In the genomic region with DNA sequence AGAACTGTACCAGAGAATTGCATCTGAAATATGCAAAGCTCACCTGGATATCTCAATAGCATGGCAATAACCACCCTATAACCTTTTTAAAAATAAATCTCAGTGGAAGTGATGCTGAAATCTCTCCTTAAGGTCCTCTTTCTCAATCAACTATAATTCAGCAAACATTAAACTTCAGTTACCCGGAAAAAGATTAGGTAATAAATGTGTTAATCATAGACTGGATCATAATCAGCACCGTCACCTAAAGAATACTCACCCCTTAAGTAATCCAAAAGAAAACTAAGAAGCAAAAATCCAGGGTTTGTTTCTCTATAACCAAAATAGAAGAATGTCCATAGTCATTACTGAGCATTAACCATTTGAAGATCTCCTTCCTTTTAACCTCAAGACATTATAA, we compare ENCODE assay signal across 20 cellular contexts. TPM values are rescaled to one million over a fixed set of nuclear protein-coding genes. Genes with fewer than 3 reads are reported as not detected.
DNase-seq lines count a peak whose midpoint lies in the region; TF ChIP-seq lines count a peak whose summit lies in the region.
"Had no signal": no experiment of that assay in that cellular context is flagged by ENCODE, and none has a peak within 500 bp of the region (broad histone marks: within the 10 kb centered on the region; RNA-seq: fewer than 3 reads in every experiment).

No MANE protein-coding gene starts in this region.

- H3K4me1 Mint-ChIP-seq in activated CD4-positive, alpha-beta memory T cell treated with anti-CD3 and anti-CD28 coated beads, Interleukin-2, amount 10 ng/mL, durations not matched to agents 7 days and 5 days: peaks cover 37% of the 10 kb centered on the region
- peaks cover 28% of the 10 kb centered on the region for H3K4me1 Mint-ChIP-seq in activated CD4-positive, alpha-beta memory T cell treated with anti-CD3 and anti-CD28 coated beads for 36 hours (ENCODE audit: low read depth)
- peaks cover 14 to 17% of the 10 kb centered on the region in 2 experiments for H3K4me1 Mint-ChIP-seq in H9

- H3K27me3 ChIP-seq in adipocyte (replicated peaks; ENCODE audit: control insufficient read depth, insufficient read depth, low read length): no peaks in the 10 kb centered on the region
- no peaks in the 10 kb centered on the region for H3K27me3 ChIP-seq in hepatocyte
- no peaks in the 10 kb centered on the region for H3K27me3 ChIP-seq in subcutaneous abdominal adipose tissue (ENCODE audit: control insufficient read depth in 5 of 5, insufficient read depth in 4 of 5, low read length in 5 of 5)
- H3K27me3 ChIP-seq in H9 (ENCODE audit: insufficient read depth, low read length): no peaks in the 10 kb centered on the region
- H3K27me3 ChIP-seq: left lung, right atrium auricular region had no signal

- H3K9me3 Mint-ChIP-seq in activated CD4-positive, alpha-beta memory T cell treated with anti-CD3 and anti-CD28 coated beads, Interleukin-2, amount 10 ng/mL, durations not matched to agents 7 days and 5 days: no peaks in the 10 kb centered on the region
- H3K9me3 Mint-ChIP-seq in activated CD4-positive, alpha-beta memory T cell treated with anti-CD3 and anti-CD28 coated beads for 36 hours: no peaks in the 10 kb centered on the region
- H3K9me3 Mint-ChIP-seq in H9: no peaks in the 10 kb centered on the region
- H3K9me3 Mint-ChIP-seq: activated T-helper 1 cell treated with anti-CD3 and anti-CD28 coated beads, Interleukin-12 subunit alpha, Interleukin-12 subunit beta, Interleukin-2, Interleukin-4 antibody, amounts not matched to agents 30 ng/mL and 10 ng/mL and 1 ng/mL, durations not matched to agents 14 hours and 24 hours and 36 hours; stimulated activated memory B cell treated with anti-CD40 and anti-IgM and Interleukin-4, amounts not matched to agents 10 μg/mL and 1 μg/mL and 100 μg/mL, for 72 hours had no signal

- no peak overlapping the region for H3T11ph ChIP-seq in H9 (ENCODE audit: low read length)

- 78% methylated on average over 2 of the region's 2 CpGs for WGBS in hepatocyte (ENCODE audit: low lambda C conversion rate, missing lambda C conversion rate)
- WGBS in H9 (ENCODE audit: extremely low coverage, insufficient read length, low lambda C conversion rate): no CpG with 5 or more reads among the region's 2 CpGs

- no peak overlapping the region for H2AFZ ChIP-seq in hepatocyte
- no peak overlapping the region for H2AFZ ChIP-seq in H9 (ENCODE audit: low read length)

- H2AK5ac ChIP-seq in H9 (ENCODE audit: insufficient read length, low read length): no peak overlapping the region

- H4K5ac ChIP-seq in H9 (ENCODE audit: insufficient read length, low read depth, low read length): no peak overlapping the region

- H3K36me3 Mint-ChIP-seq in activated CD4-positive, alpha-beta memory T cell treated with anti-CD3 and anti-CD28 coated beads, Interleukin-2, amount 10 ng/mL, durations not matched to agents 7 days and 5 days (ENCODE audit: low read depth): no peaks in the 10 kb centered on the region
- H3K36me3 Mint-ChIP-seq in activated CD4-positive, alpha-beta memory T cell treated with anti-CD3 and anti-CD28 coated beads for 36 hours: no peaks in the 10 kb centered on the region
- no peaks in the 10 kb centered on the region for H3K36me3 Mint-ChIP-seq in H9 (ENCODE audit: insufficient read depth in 1 of 3, low read depth in 3 of 3)
- H3K36me3 Mint-ChIP-seq: stimulated activated memory B cell treated with anti-CD40 and anti-IgM and Interleukin-4, amounts not matched to agents 10 μg/mL and 1 μg/mL and 100 μg/mL, for 72 hours had no signal

- TF ChIP-seq CTCF in hepatocyte (IDR thresholded peaks at IDR 0.05; ENCODE audit: poor library complexity) (no peak), H9 (conservative IDR thresholded peaks at IDR 0.05) (no peak)

- intact Hi-C loops in activated CD4-positive, alpha-beta memory T cell treated with anti-CD3 and anti-CD28 coated beads for 36 hours (cut with micrococcal nuclease): no loop called here

- H3K27ac ChIP-seq in hepatocyte (peak overlapping the region; percentile 12), subcutaneous abdominal adipose tissue (ENCODE audit: low read depth, low read length) (peak overlapping the region; percentile 70), H9 (ENCODE audit: insufficient read length, low read depth, low read length) (no peak overlapping the region)
- H3K27ac ChIP-seq: C4-2B had no signal

- H4K91ac ChIP-seq in H9 (ENCODE audit: insufficient read length, low read depth, low read length): no peak overlapping the region

- H2BK12ac ChIP-seq in H9 (ENCODE audit: insufficient read length, low read depth, low read length): no peak overlapping the region

- H2BK15ac ChIP-seq in H9 (ENCODE audit: low read depth, low read length): no peak overlapping the region

- no peaks in the 10 kb centered on the region for H3K36me3 ChIP-seq in adipocyte (ENCODE audit: control insufficient read depth, insufficient read depth, low read length, severe bottlenecking)
- no peaks in the 10 kb centered on the region for H3K36me3 ChIP-seq in hepatocyte (replicated peaks; ENCODE audit: insufficient read depth, low read depth)
- no peaks in the 10 kb centered on the region for H3K36me3 ChIP-seq in subcutaneous abdominal adipose tissue (ENCODE audit: control insufficient read depth in 5 of 5, insufficient read depth in 5 of 5, low read length in 5 of 5)
- H3K36me3 ChIP-seq: left lung, right atrium auricular region had no signal

- H3K79me2 ChIP-seq in hepatocyte: no peaks in the 10 kb centered on the region
- H3K79me2 ChIP-seq in H9 (ENCODE audit: insufficient read depth, low read length): no peaks in the 10 kb centered on the region

- H3K14ac ChIP-seq in H9 (ENCODE audit: insufficient read depth, low read length): no peak overlapping the region

- no peak overlapping the region for H2BK20ac ChIP-seq in H9 (ENCODE audit: low read depth, low read length, poor library complexity, severe bottlenecking)

- no peak overlapping the region for H3K4ac ChIP-seq in H9 (ENCODE audit: low read depth, low read length)

- no peak overlapping the region for H3K4me3 Mint-ChIP-seq in activated CD4-positive, alpha-beta memory T cell treated with anti-CD3 and anti-CD28 coated beads, Interleukin-2, amount 10 ng/mL, durations not matched to agents 7 days and 5 days
- no peak overlapping the region for H3K4me3 Mint-ChIP-seq in activated CD4-positive, alpha-beta memory T cell treated with anti-CD3 and anti-CD28 coated beads for 36 hours
- H3K4me3 Mint-ChIP-seq in H9: no peak overlapping the region
- H3K4me3 Mint-ChIP-seq: activated T-helper 1 cell treated with anti-CD3 and anti-CD28 coated beads, Interleukin-12 subunit alpha, Interleukin-12 subunit beta, Interleukin-2, Interleukin-4 antibody, amounts not matched to agents 30 ng/mL and 10 ng/mL and 1 ng/mL, durations not matched to agents 14 hours and 24 hours and 36 hours; stimulated activated memory B cell treated with anti-CD40 and anti-IgM and Interleukin-4, amounts not matched to agents 10 μg/mL and 1 μg/mL and 100 μg/mL, for 72 hours had no signal

- CTCF ChIA-PET in activated CD4-positive, alpha-beta memory T cell treated with anti-CD3 and anti-CD28 coated beads, Interleukin-2, amount 10 ng/mL, durations not matched to agents 7 days and 5 days (lab: Charles Lee): interaction anchor here (0.5 to 1.5 kb wide), 3 partner anchors 12 to 82 kb away, joined by 3 to 4 read pairs (median 4); no protein-coding TSS in a partner anchor
- CTCF ChIA-PET in activated CD4-positive, alpha-beta memory T cell treated with anti-CD3 and anti-CD28 coated beads for 36 hours (lab: Charles Lee): no interaction called here

- H3K4me3 ChIP-seq in adipocyte (ENCODE audit: low read length) (no peak overlapping the region), hepatocyte (no peak overlapping the region), subcutaneous abdominal adipose tissue (ENCODE audit: low read depth in 1 of 5, low read length in 5 of 5) (no peak overlapping the region)
- H3K4me3 ChIP-seq: left lung, mucosa of descending colon, right atrium auricular region had no signal

- no peaks in the 10 kb centered on the region for H3K79me1 ChIP-seq in H9 (ENCODE audit: insufficient read depth, low read depth, low read length, poor library complexity, severe bottlenecking)

- peak overlapping the region; percentile 59 for H3K27ac Mint-ChIP-seq in activated CD4-positive, alpha-beta memory T cell treated with anti-CD3 and anti-CD28 coated beads, Interleukin-2, amount 10 ng/mL, durations not matched to agents 7 days and 5 days
- no peak overlapping the region for H3K27ac Mint-ChIP-seq in activated CD4-positive, alpha-beta memory T cell treated with anti-CD3 and anti-CD28 coated beads for 36 hours
- H3K27ac Mint-ChIP-seq in H9: 0 out of 7 replicates have a peak overlapping the region, but pooled peaks of 1 of the 3 experiments have one; percentile 42
- H3K27ac Mint-ChIP-seq: activated T-helper 1 cell treated with anti-CD3 and anti-CD28 coated beads, Interleukin-12 subunit alpha, Interleukin-12 subunit beta, Interleukin-2, Interleukin-4 antibody, amounts not matched to agents 30 ng/mL and 10 ng/mL and 1 ng/mL, durations not matched to agents 14 hours and 24 hours and 36 hours; stimulated activated memory B cell treated with anti-CD40 and anti-IgM and Interleukin-4, amounts not matched to agents 10 μg/mL and 1 μg/mL and 100 μg/mL, for 72 hours had no signal

- no peak overlapping the region for H3K56ac ChIP-seq in H9 (ENCODE audit: insufficient read length, low read depth, low read length)

- no peak overlapping the region for H2BK120ac ChIP-seq in H9 (ENCODE audit: low read depth, low read length, poor library complexity, severe bottlenecking)

- H3K9ac ChIP-seq in adipocyte (ENCODE audit: low read length): peak overlapping the region; percentile 47
- H3K9ac ChIP-seq in subcutaneous abdominal adipose tissue (ENCODE audit: low read length in 5 of 5): no peak overlapping the region
- H3K9ac ChIP-seq in H9 (ENCODE audit: extremely low read depth, insufficient read length, low read length): no peak overlapping the region

- no peak overlapping the region for H2BK5ac ChIP-seq in H9 (ENCODE audit: insufficient read length, low read length)

- H3K23ac ChIP-seq in H9 (ENCODE audit: insufficient read length, low read depth, low read length): no peak overlapping the region

- peaks cover 44% of the 10 kb centered on the region for H3K4me1 ChIP-seq in adipocyte (ENCODE audit: control insufficient read depth, insufficient read depth, low read length)
- H3K4me1 ChIP-seq in hepatocyte (ENCODE audit: insufficient read depth): peaks cover 19% of the 10 kb centered on the region
- H3K4me1 ChIP-seq in subcutaneous abdominal adipose tissue (ENCODE audit: control insufficient read depth in 5 of 5, insufficient read depth in 5 of 5, low read length in 5 of 5): peaks cover 4 to 39% (median 35%) of the 10 kb centered on the region in 5 donors
- no peaks in the 10 kb centered on the region; the same call in 1 of the 2 replicates for H3K4me1 ChIP-seq in H9 (ENCODE audit: insufficient read depth, low read length)

- no peak overlapping the region for H4K8ac ChIP-seq in H9 (replicated peaks; ENCODE audit: insufficient read length, low read depth, low read length)

- H3K4me2 ChIP-seq in hepatocyte (no peak overlapping the region), H9 (ENCODE audit: insufficient read depth, insufficient read length, low read length) (no peak overlapping the region)

- H3K9me2 ChIP-seq in hepatocyte (replicated peaks; ENCODE audit: insufficient read depth): no peaks in the 10 kb centered on the region

- H3K23me2 ChIP-seq in H9 (ENCODE audit: insufficient read length, low read depth, low read length, poor library complexity, severe bottlenecking): no peaks in the 10 kb centered on the region

- H3K9me3 ChIP-seq in adipocyte (ENCODE audit: control insufficient read depth, low read length) (no peaks in the 10 kb centered on the region), hepatocyte (ENCODE audit: low read depth) (no peaks in the 10 kb centered on the region), subcutaneous abdominal adipose tissue (ENCODE audit: control insufficient read depth in 5 of 5, low read length in 5 of 5) (no peaks in the 10 kb centered on the region), H9 (ENCODE audit: control insufficient read depth, low read depth, low read length) (no peaks in the 10 kb centered on the region)
- H3K9me3 ChIP-seq: left lung, mucosa of descending colon, right atrium auricular region had no signal

- POLR2A ChIA-PET in activated CD4-positive, alpha-beta memory T cell treated with anti-CD3 and anti-CD28 coated beads, Interleukin-2, amount 10 ng/mL, durations not matched to agents 7 days and 5 days (lab: Charles Lee): interaction anchor here (2.2 to 4.6 kb wide), 2 partner anchors 46 to 137 kb away, joined by 12 to 72 read pairs; partner anchors contain the start of genes DENND4C and RRAGA
- POLR2A ChIA-PET in activated CD4-positive, alpha-beta memory T cell treated with anti-CD3 and anti-CD28 coated beads for 36 hours (lab: Charles Lee): interaction anchor here (1.2 kb wide), 1 partner anchor 45 kb away, joined by 5 read pairs; the partner anchor contains the start of gene DENND4C

- no peaks in the 10 kb centered on the region for H4K20me1 ChIP-seq in hepatocyte (ENCODE audit: insufficient read depth, poor library complexity, severe bottlenecking)
- H4K20me1 ChIP-seq in H9 (ENCODE audit: control insufficient read depth, insufficient read depth, insufficient read length): no peaks in the 10 kb centered on the region

- DNase-seq in activated CD4-positive, alpha-beta memory T cell treated with anti-CD3 and anti-CD28 coated beads, Interleukin-2, amount 10 ng/mL, durations not matched to agents 7 days and 5 days: no peak
- DNase-seq in activated CD4-positive, alpha-beta memory T cell treated with anti-CD3 and anti-CD28 coated beads for 36 hours: no peak
- DNase-seq in adipocyte (ENCODE audit: low read depth) (no peak), hepatocyte (ENCODE audit: low spot score) (no peak), H9 (no peak), HuH-7 (ENCODE audit: low spot score) (no peak), SKM-1 (lab: John Stamatoyannopoulos, UW; ENCODE audit: unreplicated experiment) (no peak)
- DNase-seq: DND-41; left lung; MM.1S; mucosa of descending colon; NCI-H187 treated with DMSO at 0.1 percent for 48 hours; NCI-H446; NK-92 treated with Interleukin-12 subunit alpha and Interleukin-12 subunit beta, amount 100 ng/mL, for 24 hours; stimulated activated CD4-positive, alpha-beta T cell treated with anti-CD3 and anti-CD28 coated beads, Interleukin-15, amount 100 ng/mL, for 24 hours had no signal

- no peaks in the 10 kb centered on the region for H3K27me3 Mint-ChIP-seq in activated CD4-positive, alpha-beta memory T cell treated with anti-CD3 and anti-CD28 coated beads, Interleukin-2, amount 10 ng/mL, durations not matched to agents 7 days and 5 days
- no peaks in the 10 kb centered on the region for H3K27me3 Mint-ChIP-seq in activated CD4-positive, alpha-beta memory T cell treated with anti-CD3 and anti-CD28 coated beads for 36 hours
- H3K27me3 Mint-ChIP-seq in H9 (ENCODE audit: low read depth): no peaks in the 10 kb centered on the region
- H3K27me3 Mint-ChIP-seq: stimulated activated memory B cell treated with anti-CD40 and anti-IgM and Interleukin-4, amounts not matched to agents 10 μg/mL and 1 μg/mL and 100 μg/mL, for 72 hours had no signal

- H3K18ac ChIP-seq in H9 (ENCODE audit: insufficient read length, low read depth, low read length): no peak overlapping the region

RNA-seq across cellular contexts. Expression of gene DENND4C, which starts 44.3 kb away (rescaled TPM):
- 10 to 100 TPM; 47.1 to 52.2 TPM for total RNA-seq in activated CD4-positive, alpha-beta memory T cell treated with anti-CD3 and anti-CD28 coated beads, Interleukin-2, amount 10 ng/mL, durations not matched to agents 7 days and 5 days
- 10 to 100 TPM; 17.8 to 20.2 TPM for total RNA-seq in activated CD4-positive, alpha-beta memory T cell treated with anti-CD3 and anti-CD28 coated beads for 36 hours
- 70.2 and 82.6 TPM in 2 replicates for total RNA-seq in hepatocyte
- polyA plus RNA-seq in hepatocyte: 14.9 and 17.1 TPM in 2 replicates
- total RNA-seq in H9 (2021): 22.6 and 26.6 TPM in 2 replicates

RNA-seq across cellular contexts. Expression of gene PLIN2, which starts 58.9 kb away (rescaled TPM):
- 10 to 100 TPM; 86.7 to 88.8 TPM for total RNA-seq in activated CD4-positive, alpha-beta memory T cell treated with anti-CD3 and anti-CD28 coated beads, Interleukin-2, amount 10 ng/mL, durations not matched to agents 7 days and 5 days
- total RNA-seq in activated CD4-positive, alpha-beta memory T cell treated with anti-CD3 and anti-CD28 coated beads for 36 hours: 10 to 100 TPM; 52.9 to 54.2 TPM
- total RNA-seq in hepatocyte (402 and 427 TPM in 2 replicates), H9 (2021) (131 and 132 TPM in 2 replicates)
- 401 and 508 TPM in 2 replicates for polyA plus RNA-seq in hepatocyte
